1 cellular context compared by ENCODE assay signal in the genomic region with DNA sequence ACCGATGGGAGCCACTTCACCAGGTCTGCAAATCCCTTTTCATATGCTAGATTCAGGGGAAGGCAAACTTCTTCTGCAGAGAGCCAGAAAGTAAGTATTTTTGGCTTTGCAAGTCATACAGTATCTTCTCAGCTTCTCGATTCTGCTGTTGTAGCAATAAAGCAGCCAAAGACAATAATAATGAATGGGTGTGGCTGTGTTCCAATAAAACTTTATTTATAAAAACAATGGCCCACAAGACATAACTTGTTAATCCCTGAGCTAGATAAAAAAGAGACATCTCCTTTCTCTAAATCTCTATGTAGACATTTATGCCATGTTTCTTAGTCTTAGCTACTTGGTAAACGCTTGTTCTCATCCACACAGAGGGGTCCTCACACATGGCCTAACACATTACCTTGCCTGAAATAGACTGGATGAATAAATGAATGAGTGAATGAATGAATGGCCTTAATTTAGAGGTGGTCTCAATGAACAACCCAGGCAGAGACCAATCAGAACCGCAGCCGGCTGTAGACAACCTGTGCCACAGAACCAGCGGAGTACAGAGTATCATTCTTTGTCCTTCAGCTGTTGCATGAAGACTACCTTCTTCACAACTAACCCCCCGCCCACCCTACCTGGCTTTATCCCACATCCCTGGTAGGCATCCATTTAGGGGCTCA.
TF ChIP-seq lines count a peak whose summit lies in the region.

No MANE protein-coding gene starts in this region.

TF ChIP-seq in endothelial cell of umbilical vein, 7 proteins besides CTCF, POLR2A, EP300 and RAD21:
- no peak for TF ChIP-seq EZH2 (IDR thresholded peaks at IDR 0.05; ENCODE audit: borderline replicate concordance, low read depth, low read length, severe bottlenecking)
- no peak for TF ChIP-seq POLR2AphosphoS5 (IDR thresholded peaks at IDR 0.05; ENCODE audit: insufficient read depth, low read depth, low read length)
- TF ChIP-seq FOS (IDR thresholded peaks at IDR 0.05; ENCODE audit: borderline replicate concordance, insufficient read depth, low read length) = no peak
- no peak for TF ChIP-seq MYC (IDR thresholded peaks at IDR 0.05; ENCODE audit: low read depth, low read length)
- TF ChIP-seq, protein P1, sequence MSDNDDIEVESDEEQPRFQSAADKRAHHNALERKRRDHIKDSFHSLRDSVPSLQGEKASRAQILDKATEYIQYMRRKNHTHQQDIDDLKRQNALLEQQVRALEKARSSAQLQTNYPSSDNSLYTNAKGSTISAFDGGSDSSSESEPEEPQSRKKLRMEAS (IDR thresholded peaks at IDR 0.05; ENCODE audit: insufficient read depth, insufficient read length) = no peak
- TF ChIP-seq JUN (IDR thresholded peaks at IDR 0.05; ENCODE audit: borderline replicate concordance, insufficient read depth, insufficient read length, low read depth) = no peak
- TF ChIP-seq GATA2 (IDR thresholded peaks at IDR 0.05; ENCODE audit: insufficient read depth, insufficient read length, low read depth, low read length) = no peak
